Comparison of ENCODE assay signal across 18 cellular contexts in the genomic region with DNA sequence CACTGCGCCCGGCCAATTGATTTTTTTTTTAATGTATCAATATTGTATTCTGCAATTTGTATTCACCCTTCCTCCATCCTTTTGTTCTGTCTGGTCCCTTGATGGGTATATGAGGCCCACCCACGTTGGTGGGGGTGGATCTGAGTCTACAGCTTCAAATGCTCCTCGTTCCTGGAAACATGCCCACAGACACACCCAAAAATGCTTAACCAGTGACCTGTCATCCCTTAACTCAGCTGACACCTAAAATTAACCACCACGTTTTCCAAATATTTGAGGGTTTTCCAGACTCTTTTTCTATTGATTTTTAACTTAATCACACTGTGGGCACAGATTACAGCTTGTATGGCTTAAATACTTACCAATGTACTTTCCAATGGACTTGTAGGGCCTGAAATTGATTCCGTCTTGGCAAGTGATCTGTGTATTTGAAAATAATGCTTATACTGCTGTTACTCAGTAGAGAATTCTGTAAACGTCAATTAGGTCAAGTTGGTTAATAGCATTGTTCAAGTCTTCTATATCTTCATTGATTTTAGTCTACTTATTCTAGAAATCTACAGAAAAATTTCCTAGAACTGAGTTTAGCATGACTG. TPM values are rescaled to one million over a fixed set of nuclear protein-coding genes. Genes with fewer than 3 reads are reported as not detected.
DNase-seq lines count a peak whose midpoint lies in the region; TF ChIP-seq lines count a peak whose summit lies in the region.
"Had no signal": no experiment of that assay in that cellular context is flagged by ENCODE, and none has a peak within 500 bp of the region (broad histone marks: within the 10 kb centered on the region; RNA-seq: fewer than 3 reads in every experiment).

No MANE protein-coding gene starts in this region.

- no peaks in the 10 kb centered on the region for H3K27me3 ChIP-seq in dorsolateral prefrontal cortex
- H3K27me3 ChIP-seq: ascending aorta; BLaER1 treated with 17β-estradiol and CSF1 and Interleukin-3, amounts not matched to agents 10 nM and 100 nM had no signal

- TF ChIP-seq CTCF in epithelial cell of esophagus (IDR thresholded peaks at IDR 0.05; ENCODE audit: insufficient read depth, low read depth, low read length, missing control alignments): no peak
- no peak for TF ChIP-seq CTCF in dorsolateral prefrontal cortex (IDR thresholded peaks at IDR 0.05 in 54 of 56, conservative IDR thresholded peaks at IDR 0.05 in 2 of 56; ENCODE audit: low read depth in 1 of 56, partially characterized antibody in 56 of 56)

- H3K27ac ChIP-seq in dorsolateral prefrontal cortex: peak overlapping the region in 1 of 59 donors; percentile 6
- H3K27ac ChIP-seq: ascending aorta; BLaER1 treated with 17β-estradiol and CSF1 and Interleukin-3, amounts not matched to agents 10 nM and 100 nM had no signal

- H3K4me3 ChIP-seq in epithelial cell of esophagus (ENCODE audit: low read length) (no peak overlapping the region), dorsolateral prefrontal cortex (no peak overlapping the region)
- H3K4me3 ChIP-seq: ascending aorta; BLaER1 treated with 17β-estradiol and CSF1 and Interleukin-3, amounts not matched to agents 10 nM and 100 nM; GM12878 had no signal

- DNase-seq in ELR (ENCODE audit: low read depth): peak; percentile 38
- DNase-seq in M059J (ENCODE audit: low read depth): peak; percentile 36
- peak; percentile 43 for DNase-seq in epithelial cell of esophagus (ENCODE audit: low read depth)
- peak; percentile 6 for DNase-seq in non-pigmented ciliary epithelial cell (ENCODE audit: low read depth)
- no peak for DNase-seq in MV-4-11 (lab: John Stamatoyannopoulos, UW)
- DNase-seq in dorsolateral prefrontal cortex: no peak
- DNase-seq in NCI-H128 (lab: John Stamatoyannopoulos, UW; ENCODE audit: unreplicated experiment): no peak
- no peak for DNase-seq in SIG-M5 (lab: John Stamatoyannopoulos, UW)
- DNase-seq: activated gamma-delta T cell; DMS79 treated with DMSO at 0.1 percent for 48 hours; effector CD4-positive, alpha-beta T cell; KG1; NCI-H1694; NCI-H524; stimulated activated naive CD8-positive, alpha-beta T cell treated with anti-CD3 and anti-CD28 coated beads, Interleukin-15, amount 100 ng/mL, for 72 hours had no signal

- intact Hi-C loops in dorsolateral prefrontal cortex (cut with DNase I): no loop called here

RNA-seq across cellular contexts. Expression of gene CYP27C1, which starts 34.4 kb away (rescaled TPM):
- 0.96 and 1.7 TPM in 2 replicates for total RNA-seq in M059J (2014; rRNA removed; shearing (Covaris generic))
- under 1 TPM in 114 of 120 experiments, not detected in 6; 0.10 to 0.89 (median 0.33) TPM for total RNA-seq in dorsolateral prefrontal cortex
- total RNA-seq: ascending aorta, GM12878 had no signal

RNA-seq across cellular contexts. Expression of gene ERCC3, which starts 39.5 kb away (rescaled TPM):
- total RNA-seq in M059J (2014; rRNA removed; shearing (Covaris generic)): 36.5 and 40.0 TPM in 2 replicates
- total RNA-seq in dorsolateral prefrontal cortex: 10 to 100 TPM; 44.4 to 79.5 (median 59.7) TPM

Comparison
In these comparisons a context has a peak if more than half of its experiments do, and no peak if none do; other contexts are left out.
1. DNase-seq: peak in ELR (single experiment), M059J (single experiment), epithelial cell of esophagus (single experiment) and non-pigmented ciliary epithelial cell (single experiment); none in MV-4-11 (single experiment), dorsolateral prefrontal cortex (0 of 10), NCI-H128 (single experiment) and SIG-M5 (single experiment).